Comparison of ENCODE assay signal across 2 cellular contexts in the genomic region with DNA sequence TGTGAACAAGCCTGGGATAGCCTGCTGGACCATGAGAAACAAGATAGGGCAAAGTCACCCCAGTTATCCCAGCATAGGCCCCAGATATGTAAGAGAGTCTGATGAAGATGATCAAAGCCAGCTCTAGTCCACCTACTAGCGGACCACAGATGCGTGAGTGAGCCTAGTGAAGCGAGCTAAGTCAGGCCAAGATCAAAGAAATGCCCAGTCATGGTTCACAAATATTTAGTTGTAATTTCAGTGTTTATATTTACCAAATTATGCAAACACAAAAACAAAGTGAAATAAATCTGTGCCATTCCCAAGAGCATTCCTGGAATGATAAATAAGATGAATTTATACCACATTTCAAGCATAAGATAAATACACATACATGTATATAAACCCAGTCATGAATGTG.
TF ChIP-seq lines count a peak whose summit lies in the region.

No MANE protein-coding gene starts in this region.

TF ChIP-seq in HepG2, 621 proteins besides CTCF, POLR2A, EP300 and RAD21:
- TF ChIP-seq ZNF800 (CRISPR knock-in tag; IDR thresholded peaks at IDR 0.05) (no peak), PCBP2 (optimal IDR thresholded peaks at IDR 0.05; ENCODE audit: low read depth, low read length, poor library complexity, severe bottlenecking) (no peak), FOXO1 (CRISPR knock-in tag; IDR thresholded peaks at IDR 0.05) (no peak), ZNF672 (CRISPR knock-in tag; IDR thresholded peaks at IDR 0.05) (no peak), ZNF350 (CRISPR knock-in tag; IDR thresholded peaks at IDR 0.05; ENCODE audit: borderline replicate concordance, low read depth) (no peak), NFE2L2 (IDR thresholded peaks at IDR 0.05; ENCODE audit: low read length) (peak; percentile 74)

TF ChIP-seq in H1, 55 proteins besides CTCF, POLR2A, EP300 and RAD21:
- TF ChIP-seq CBX8 (IDR thresholded peaks at IDR 0.05; ENCODE audit: borderline replicate concordance, low read depth, low read length) (no peak), EZH2 (IDR thresholded peaks at IDR 0.05; ENCODE audit: low read depth, low read length, severe bottlenecking) (no peak), POU5F1 (IDR thresholded peaks at IDR 0.05; ENCODE audit: low read depth, low read length) (no peak)
